19 cellular contexts compared by ENCODE assay signal in genomic region chr18:51668632-51669031, GRCh38.
DNase-seq lines count a peak whose midpoint lies in the region; ATAC-seq and TF ChIP-seq lines count a peak whose summit lies in the region.
"Had no signal": no experiment of that assay in that cellular context is flagged by ENCODE, and none has a peak within 500 bp of the region (broad histone marks: within the 10 kb centered on the region; RNA-seq: fewer than 3 reads in every experiment).

No MANE protein-coding gene starts in this region.

- H3K4me3 ChIP-seq in A673 (ENCODE audit: low read depth, low read length, poor library complexity, severe bottlenecking) (no peak overlapping the region), endodermal cell (ENCODE audit: low read length) (no peak overlapping the region)
- H3K4me3 ChIP-seq: body of pancreas, lower lobe of right lung, thyroid gland had no signal

- no peak overlapping the region for H3K9ac ChIP-seq in endodermal cell (ENCODE audit: extremely low read depth, low read length, poor library complexity, severe bottlenecking)

- intact Hi-C loops in A673 (cut with micrococcal nuclease; ENCODE audit: unreplicated experiment), result loop anchor here (2.0 to 10.0 kb wide), 9 partner anchors 279 to 1714 kb away; partner anchors contain the start of gene DCC

- 59 to 100% methylated on average over 1 to 2 of the region's 2 CpGs for WGBS in endodermal cell (ENCODE audit: insufficient coverage in 1 of 2, insufficient read length in 1 of 2), 2 experiments

- peaks cover 25% of the 10 kb centered on the region for H3K9me3 Mint-ChIP-seq in endodermal cell
- H3K9me3 Mint-ChIP-seq: activated B cell treated with CpG ODN at 0.5 μM for 24 hours; activated naive CD8-positive, alpha-beta T cell treated with anti-CD3 and anti-CD28 coated beads, Interleukin-2, amount 50 U/mL, for 24 hours had no signal

- peaks cover 9% of the 10 kb centered on the region for H3K36me3 Mint-ChIP-seq in endodermal cell (ENCODE audit: low read depth)
- H3K36me3 Mint-ChIP-seq: CD4-positive, alpha-beta memory T cell had no signal

- DNase-seq in A673 (ENCODE audit: low spot score), result peak; percentile 29
- no peak for DNase-seq in GM13977 (ENCODE audit: low spot score)
- peak; percentile 89 for DNase-seq in NCI-H748 (lab: John Stamatoyannopoulos, UW; ENCODE audit: unreplicated experiment)
- DNase-seq in endodermal cell, result no peak
- DNase-seq in H4 (ENCODE audit: low spot score), result no peak
- DNase-seq in OCI-M2 (lab: John Stamatoyannopoulos, UW; ENCODE audit: unreplicated experiment), result no peak
- DNase-seq in activated CD4-positive, alpha-beta T cell treated with anti-CD3 and anti-CD28 coated beads for 4 hours, result no peak
- DNase-seq: activated B cell treated with CpG ODN at 0.5 μM for 24 hours, activated gamma-delta T cell, DMS79, NCI-H226 had no signal

- H3K9me3 ChIP-seq in A673 (ENCODE audit: low read depth, low read length, poor library complexity, severe bottlenecking), result no peaks in the 10 kb centered on the region
- H3K9me3 ChIP-seq in endodermal cell (ENCODE audit: control insufficient read depth, low read length), result peaks cover 21% of the 10 kb centered on the region
- H3K9me3 ChIP-seq: body of pancreas, lower lobe of right lung, thyroid gland had no signal

- H3K27me3 ChIP-seq in A673 (replicated peaks; ENCODE audit: insufficient read depth, low read depth, low read length, poor library complexity) (no peaks in the 10 kb centered on the region), endodermal cell (ENCODE audit: control insufficient read depth, insufficient read depth, low read length, poor library complexity, severe bottlenecking) (no peaks in the 10 kb centered on the region)
- H3K27me3 ChIP-seq: body of pancreas, thyroid gland had no signal

- H3K27ac Mint-ChIP-seq in endodermal cell, result no peak overlapping the region
- H3K27ac Mint-ChIP-seq: activated B cell treated with CpG ODN at 0.5 μM for 24 hours; activated naive CD8-positive, alpha-beta T cell treated with anti-CD3 and anti-CD28 coated beads, Interleukin-2, amount 50 U/mL, for 24 hours; CD4-positive, alpha-beta memory T cell; stimulated activated naive CD8-positive, alpha-beta T cell treated with anti-CD3 and anti-CD28 coated beads, Interleukin-15, Interleukin-2, amounts not matched to agents 100 ng/mL and 50 ng/mL, for 24 hours had no signal

- H3K27me3 Mint-ChIP-seq in endodermal cell (ENCODE audit: insufficient read depth), result peaks cover 12% of the 10 kb centered on the region

- H3K27ac ChIP-seq in A673 (ENCODE audit: low read depth, low read length, poor library complexity, severe bottlenecking), result no peak overlapping the region
- H3K27ac ChIP-seq in endodermal cell (ENCODE audit: low read depth, low read length), result peak overlapping the region; percentile 12
- H3K27ac ChIP-seq: body of pancreas, lower lobe of right lung, RWPE1, thyroid gland had no signal

- no TSS peak for BruUV-seq in A673 (replicated peaks; lab: Mats Ljungman, UMichigan)

- ATAC-seq in HG03139 (IDR thresholded peaks at IDR 0.05; ENCODE audit: unreplicated experiment), result no peak

- CTCF ChIA-PET in A673 (lab: Charles Lee), result interaction anchor here (0.5 to 1.5 kb wide), 9 partner anchors 47 to 1712 kb away, joined by 3 to 13 read pairs (median 5); partner anchors contain the start of gene DCC

- peaks cover 7% of the 10 kb centered on the region for H3K4me1 Mint-ChIP-seq in endodermal cell
- H3K4me1 Mint-ChIP-seq: activated naive CD8-positive, alpha-beta T cell treated with anti-CD3 and anti-CD28 coated beads, Interleukin-2, amount 50 U/mL, for 24 hours had no signal

- no peak overlapping the region for H3K4me3 Mint-ChIP-seq in endodermal cell
- H3K4me3 Mint-ChIP-seq: activated B cell treated with CpG ODN at 0.5 μM for 24 hours; activated naive CD8-positive, alpha-beta T cell treated with anti-CD3 and anti-CD28 coated beads, Interleukin-2, amount 50 U/mL, for 24 hours; CD4-positive, alpha-beta memory T cell; stimulated activated naive CD8-positive, alpha-beta T cell treated with anti-CD3 and anti-CD28 coated beads, Interleukin-15, Interleukin-2, amounts not matched to agents 100 ng/mL and 50 ng/mL, for 24 hours had no signal

- H3K4me1 ChIP-seq in A673 (ENCODE audit: insufficient read depth, low read length, poor library complexity, severe bottlenecking) (peaks cover 32% of the 10 kb centered on the region), endodermal cell (ENCODE audit: control insufficient read depth, insufficient read depth, low read length) (no peaks in the 10 kb centered on the region)
- H3K4me1 ChIP-seq: lower lobe of right lung, thyroid gland had no signal

- H3K36me3 ChIP-seq in A673 (ENCODE audit: insufficient read depth, low read length, poor library complexity, severe bottlenecking) (no peaks in the 10 kb centered on the region), endodermal cell (ENCODE audit: control insufficient read depth, insufficient read depth, low read length) (no peaks in the 10 kb centered on the region)
- H3K36me3 ChIP-seq: lower lobe of right lung, thyroid gland had no signal

- no peak; the same call in 1 of the 2 replicates for TF ChIP-seq CTCF in A673 (conservative IDR thresholded peaks at IDR 0.05; ENCODE audit: low read depth, low read length)
- peak; percentile 18 for TF ChIP-seq CTCF in GM13977 (IDR thresholded peaks at IDR 0.05; ENCODE audit: extremely low read depth, insufficient read depth, missing control alignments)
- TF ChIP-seq CTCF in endodermal cell (conservative IDR thresholded peaks at IDR 0.05), result no peak

- POLR2A ChIA-PET in A673 (lab: Charles Lee; ENCODE audit: low non-redundant PET), result interaction anchor here (0.6 kb wide), 1 partner anchor 517 kb away, joined by 3 read pairs; no protein-coding TSS in a partner anchor

- in situ Hi-C loops in GM13977 (cut with MboI; ENCODE audit: low pct_unique_long_range_greater_than_20kb, low sequenced_read_pairs, unreplicated experiment), result loop anchor here (10.0 to 25.0 kb wide), 2 partner anchors 556 to 616 kb away; no protein-coding TSS in a partner anchor

Comparison
In these comparisons a context has a peak if more than half of its experiments do, and no peak if none do; other contexts are left out.
1. DNase-seq: peak in A673 (single experiment) and NCI-H748 (single experiment); none in GM13977 (single experiment), endodermal cell (single experiment), H4 (single experiment), OCI-M2 (single experiment) and activated CD4-positive, alpha-beta T cell treated with anti-CD3 and anti-CD28 coated beads for 4 hours (0 of 2).